In genomic region chr4:183444953-183445543, GRCh38 we compare ENCODE assay signal across 8 cellular contexts. TPM values are rescaled to one million over a fixed set of nuclear protein-coding genes. Genes with fewer than 3 reads are reported as not detected.
DNase-seq lines count a peak whose midpoint lies in the region; ATAC-seq and TF ChIP-seq lines count a peak whose summit lies in the region.

No MANE protein-coding gene starts in this region.

- TF ChIP-seq CTCF in CD4-positive, alpha-beta T cell (IDR thresholded peaks at IDR 0.05) = no peak
- TF ChIP-seq CTCF in SU-DHL-6 (IDR thresholded peaks at IDR 0.05; ENCODE audit: insufficient read depth, low read length, poor library complexity, severe bottlenecking) = no peak

- no peaks in the 10 kb centered on the region for H3K9me3 ChIP-seq in CD4-positive, alpha-beta T cell (ENCODE audit: control insufficient read depth, low read length)
- H3K9me3 ChIP-seq in SU-DHL-6 (ENCODE audit: insufficient read depth, low read length) (no peaks in the 10 kb centered on the region), esophagus (ENCODE audit: control insufficient read depth in 2 of 2, insufficient read depth in 1 of 2, low read depth in 1 of 2, low read length in 1 of 2) (no peaks in the 10 kb centered on the region)
- H3K9me3 ChIP-seq in naive thymus-derived CD4-positive, alpha-beta T cell (ENCODE audit: control insufficient read depth in 2 of 3, low read length in 3 of 3) = no peaks in the 10 kb centered on the region

- H3K27ac Mint-ChIP-seq in CD4-positive, alpha-beta T cell = peak overlapping the region; percentile 96
- H3K27ac Mint-ChIP-seq in naive thymus-derived CD4-positive, alpha-beta T cell = peak overlapping the region; percentile 97 to 98 (median 98)

- peaks cover 60% of the 10 kb centered on the region for H3K4me1 Mint-ChIP-seq in CD4-positive, alpha-beta T cell (ENCODE audit: low read depth)
- H3K4me1 Mint-ChIP-seq in naive thymus-derived CD4-positive, alpha-beta T cell = peaks cover 38 to 71% (median 56%) of the 10 kb centered on the region in 7 donors

- POLR2A ChIA-PET in CD4-positive, alpha-beta T cell (lab: Charles Lee) = interaction anchor here (0.9 to 6.3 kb wide), 13 partner anchors 10 to 1205 kb away, joined by 3 to 110 read pairs (median 8); partner anchors contain the start of genes CASP3, ING2, PRIMPOL and RWDD4
- POLR2A ChIA-PET in naive thymus-derived CD4-positive, alpha-beta T cell (lab: Charles Lee) = interaction anchor here (0.6 to 8.1 kb wide), 13 partner anchors 9 to 526 kb away, joined by 3 to 170 read pairs (median 8); partner anchors contain the start of genes ING2, RWDD4 and TRAPPC11

- no peaks in the 10 kb centered on the region for H3K27me3 Mint-ChIP-seq in CD4-positive, alpha-beta T cell
- peaks cover 0 to 5% (median 0%) of the 10 kb centered on the region in 5 donors for H3K27me3 Mint-ChIP-seq in naive thymus-derived CD4-positive, alpha-beta T cell

- 0 to 1% methylated on average over 39 of the region's 39 CpGs for WGBS in esophagus, 2 donors

- H3K9ac ChIP-seq in SU-DHL-6 (ENCODE audit: low read length) = peak overlapping the region; percentile 94

- peaks cover 14% of the 10 kb centered on the region for H4K20me1 ChIP-seq in SU-DHL-6 (ENCODE audit: low read depth, low read length)

- peak overlapping the region; percentile 91 for H3K27ac ChIP-seq in CD4-positive, alpha-beta T cell (ENCODE audit: low read depth, low read length)
- peak overlapping the region; percentile 82 for H3K27ac ChIP-seq in SU-DHL-6 (ENCODE audit: low read depth, low read length)
- peak overlapping the region; percentile 99 to 100 for H3K27ac ChIP-seq in esophagus (ENCODE audit: low read depth in 2 of 2, low read length in 1 of 2)
- H3K27ac ChIP-seq in naive thymus-derived CD4-positive, alpha-beta T cell (ENCODE audit: low read depth, low read length) = peak overlapping the region; percentile 96

- no peaks in the 10 kb centered on the region for H3K9me3 Mint-ChIP-seq in CD4-positive, alpha-beta T cell
- peaks cover 0 to 6% (median 0%) of the 10 kb centered on the region in 11 donors for H3K9me3 Mint-ChIP-seq in naive thymus-derived CD4-positive, alpha-beta T cell

- CTCF ChIA-PET in CD4-positive, alpha-beta T cell (lab: Charles Lee) = interaction anchor here (0.7 to 3.6 kb wide), 4 partner anchors 15 to 1981 kb away, joined by 3 to 18 read pairs (median 6); partner anchors contain the start of gene UFSP2
- CTCF ChIA-PET in naive thymus-derived CD4-positive, alpha-beta T cell (lab: Charles Lee) = interaction anchor here (2.3 kb wide), 1 partner anchor 16 kb away, joined by 8 read pairs; no protein-coding TSS in a partner anchor

- no peak for DNase-seq in CD4-positive, alpha-beta T cell
- DNase-seq in naive thymus-derived CD4-positive, alpha-beta T cell = peak in 1 of 9 donors; percentile 68
- DNase-seq in NCI-H526 treated with DMSO at 0.1 percent for 48 hours (lab: John Stamatoyannopoulos, UW) (no peak), NCI-H524 treated with DMSO at 0.1 percent for 48 hours (lab: John Stamatoyannopoulos, UW) (no peak)

- H3K4me3 ChIP-seq in SU-DHL-6 (ENCODE audit: insufficient read depth, low read length, poor library complexity, severe bottlenecking) = peak overlapping the region; percentile 86
- peak overlapping the region; percentile 85 to 92 for H3K4me3 ChIP-seq in esophagus (ENCODE audit: low read depth in 1 of 2, low read length in 2 of 2)
- peak overlapping the region; percentile 81 for H3K4me3 ChIP-seq in naive thymus-derived CD4-positive, alpha-beta T cell (ENCODE audit: low read length)

- peak overlapping the region; percentile 57 for H2AFZ ChIP-seq in SU-DHL-6 (ENCODE audit: low read depth, low read length, severe bottlenecking)

- intact Hi-C loops in CD4-positive, alpha-beta T cell (cut with DNase I, micrococcal nuclease) = loop anchor here (1.0 to 10.0 kb wide), 10 partner anchors 14 to 1760 kb away; partner anchors contain the start of genes CFAP97 (in 1 of the 2), DCTD (in 1 of the 2), IRF2 (in 1 of the 2) and RWDD4 (in 1 of the 2)
- intact Hi-C loops in naive thymus-derived CD4-positive, alpha-beta T cell (cut with micrococcal nuclease) = loop anchor here (1.0 to 10.0 kb wide), 22 partner anchors 8 to 1952 kb away; partner anchors contain the start of genes ANKRD37 (in 2 of the 2), CASP3 (in 2 of the 2), CENPU (in 2 of the 2) and LRP2BP (in 2 of the 2)

- peak overlapping the region; percentile 80 for H3K4me2 ChIP-seq in SU-DHL-6 (ENCODE audit: low read depth, low read length, poor library complexity, severe bottlenecking)

- ATAC-seq in CD4-positive, alpha-beta T cell (ENCODE audit: poor library complexity) = no peak
- peak; percentile 30 for ATAC-seq in GM18873 (IDR thresholded peaks at IDR 0.05; ENCODE audit: low FRiP score, unreplicated experiment)
- ATAC-seq in HG03135 (IDR thresholded peaks at IDR 0.05; ENCODE audit: unreplicated experiment) = peak; percentile 19
- peak; percentile 1 for ATAC-seq in naive thymus-derived CD4-positive, alpha-beta T cell

- H3K36me3 ChIP-seq in SU-DHL-6 (ENCODE audit: low read length) (peaks cover 38% of the 10 kb centered on the region), esophagus (ENCODE audit: control insufficient read depth in 2 of 2, insufficient read depth in 2 of 2, low read length in 1 of 2) (peaks cover 8 to 12% of the 10 kb centered on the region in 2 donors)
- peaks cover 12 to 36% (median 15%) of the 10 kb centered on the region in 3 experiments for H3K36me3 ChIP-seq in naive thymus-derived CD4-positive, alpha-beta T cell (ENCODE audit: control insufficient read depth in 2 of 3, insufficient read depth in 3 of 3, low read length in 3 of 3)

- peaks cover 29% of the 10 kb centered on the region; the same call in 1 of the 2 replicates for H3F3A ChIP-seq in SU-DHL-6 (ENCODE audit: insufficient read depth)

- no peaks in the 10 kb centered on the region for H3K9me2 ChIP-seq in SU-DHL-6 (replicated peaks; ENCODE audit: insufficient read depth, low read length)

- no peaks in the 10 kb centered on the region for H3K27me3 ChIP-seq in CD4-positive, alpha-beta T cell (ENCODE audit: control insufficient read depth, insufficient read depth, low read length)
- H3K27me3 ChIP-seq in SU-DHL-6 (ENCODE audit: low read length) (no peaks in the 10 kb centered on the region), esophagus (ENCODE audit: control insufficient read depth in 1 of 2, insufficient read depth in 2 of 2, low read length in 2 of 2) (no peaks in the 10 kb centered on the region)
- no peaks in the 10 kb centered on the region for H3K27me3 ChIP-seq in naive thymus-derived CD4-positive, alpha-beta T cell (ENCODE audit: control insufficient read depth in 2 of 2, insufficient read depth in 2 of 2, low read length in 2 of 2)

- peak overlapping the region; percentile 98 for H3K4me3 Mint-ChIP-seq in CD4-positive, alpha-beta T cell
- peak overlapping the region; percentile 94 to 99 (median 97) for H3K4me3 Mint-ChIP-seq in naive thymus-derived CD4-positive, alpha-beta T cell

- H3K36me3 Mint-ChIP-seq in CD4-positive, alpha-beta T cell (ENCODE audit: low read depth) = peaks cover 54% of the 10 kb centered on the region
- peaks cover 14 to 34% (median 33%) of the 10 kb centered on the region in 5 donors for H3K36me3 Mint-ChIP-seq in naive thymus-derived CD4-positive, alpha-beta T cell

- peaks cover 3 to 4% of the 10 kb centered on the region in 2 donors for H3K4me1 ChIP-seq in esophagus (ENCODE audit: control insufficient read depth in 2 of 2, insufficient read depth in 2 of 2, low read length in 1 of 2)
- H3K4me1 ChIP-seq in naive thymus-derived CD4-positive, alpha-beta T cell (ENCODE audit: control insufficient read depth in 2 of 2, insufficient read depth in 2 of 2, low read length in 2 of 2) = peaks cover 30 to 33% of the 10 kb centered on the region in 2 donors

- peaks cover 29% of the 10 kb centered on the region for H3K79me2 ChIP-seq in SU-DHL-6 (ENCODE audit: insufficient read depth, low read length)

RNA-seq across cellular contexts. Expression of gene CDKN2AIP, which starts 0.6 kb away (rescaled TPM):
- total RNA-seq in CD4-positive, alpha-beta T cell = 10 to 100 TPM; 55.7 to 56.9 TPM
- polyA plus RNA-seq in esophagus = 10 to 100 TPM; 18.9 to 20.8 TPM
- total RNA-seq in naive thymus-derived CD4-positive, alpha-beta T cell = 10 to 100 TPM; 24.9 to 58.2 (median 44.4) TPM
- polyA plus RNA-seq in naive thymus-derived CD4-positive, alpha-beta T cell = 10 to 100 TPM; 38.7 to 55.5 TPM

RNA-seq across cellular contexts. Expression of gene ING2, which starts 59.8 kb away (rescaled TPM):
- 10 to 100 TPM; 12.5 to 12.8 TPM for total RNA-seq in CD4-positive, alpha-beta T cell
- 10 to 100 TPM in 1 of 2 donors, 1 to 10 TPM in 1; 9.0 to 14.8 TPM for polyA plus RNA-seq in esophagus
- total RNA-seq in naive thymus-derived CD4-positive, alpha-beta T cell = 10 to 100 TPM in 4 of 5 experiments, 1 to 10 TPM in 1; 9.6 to 15.1 (median 11.0) TPM
- polyA plus RNA-seq in naive thymus-derived CD4-positive, alpha-beta T cell = 10 to 100 TPM; 11.2 to 16.7 TPM
